ENCODE assay signal across 8 cellular contexts in genomic region chr4:112099701-112100289, GRCh38. TPM values are rescaled to one million over a fixed set of nuclear protein-coding genes. Genes with fewer than 3 reads are reported as not detected.
DNase-seq lines count a peak whose midpoint lies in the region; ATAC-seq and TF ChIP-seq lines count a peak whose summit lies in the region.

No MANE protein-coding gene starts in this region.

- WGBS in endodermal cell (ENCODE audit: insufficient coverage in 1 of 2, insufficient read length in 1 of 2), 2 experiments, result 8 to 24% methylated on average over 3 to 5 of the region's 5 CpGs

- H3K27ac Mint-ChIP-seq in endodermal cell, result no peak overlapping the region

- ATAC-seq in GM21390 (IDR thresholded peaks at IDR 0.05; ENCODE audit: unreplicated experiment), result peak; percentile 73

- intact Hi-C loops in PC-9 (cut with micrococcal nuclease; ENCODE audit: unreplicated experiment), result loop anchor here (1.0 to 10.0 kb wide), 5 partner anchors 90 to 655 kb away; no protein-coding TSS in a partner anchor

- no peaks in the 10 kb centered on the region for H3K9me3 Mint-ChIP-seq in endodermal cell

- H3K36me3 Mint-ChIP-seq in endodermal cell (ENCODE audit: low read depth), result no peaks in the 10 kb centered on the region

- no peaks in the 10 kb centered on the region for H3K79me2 ChIP-seq in PC-9 (ENCODE audit: low read depth)

- H3K9ac ChIP-seq in endodermal cell (ENCODE audit: extremely low read depth, low read length, poor library complexity, severe bottlenecking), result no peak overlapping the region

- BruUV-seq in PC-9 (replicated peaks; lab: Mats Ljungman, UMichigan), result no TSS peak

- no peaks in the 10 kb centered on the region; the same call in 1 of the 2 replicates for H3K9me2 ChIP-seq in PC-9 (ENCODE audit: insufficient read depth)

- H3K9me3 ChIP-seq in PC-9 (ENCODE audit: insufficient read depth, low read depth), result no peaks in the 10 kb centered on the region
- H3K9me3 ChIP-seq in endodermal cell (ENCODE audit: control insufficient read depth, low read length), result no peaks in the 10 kb centered on the region

- H3K36me3 ChIP-seq in PC-9 (ENCODE audit: low read depth), result no peaks in the 10 kb centered on the region
- H3K36me3 ChIP-seq in endodermal cell (ENCODE audit: control insufficient read depth, insufficient read depth, low read length), result no peaks in the 10 kb centered on the region

- DNase-seq in EH (ENCODE audit: low read depth) (peak; percentile 67), HS-27A (ENCODE audit: low read depth) (peak; percentile 43), PC-9 (peak in 1 of 2 experiments; percentile 63), endodermal cell (peak; percentile 46), midbrain (lab: John Stamatoyannopoulos, UW) (peak; percentile 56)
- no peak for DNase-seq in activated CD4-positive, CD25-positive, alpha-beta regulatory T cell (lab: John Stamatoyannopoulos, UW)
- DNase-seq in activated CD4-positive, alpha-beta T cell treated with anti-CD3 and anti-CD28 coated beads, Interleukin-2, amount 50 U/mL, for 4 hours, result no peak

- peak overlapping the region; percentile 59; the same call in 1 of the 2 replicates for H2AFZ ChIP-seq in PC-9

- CTCF ChIA-PET in PC-9 (lab: Charles Lee), result interaction anchor here (0.7 to 1.5 kb wide), 6 partner anchors 16 to 134 kb away, joined by 3 to 5 read pairs (median 4); no protein-coding TSS in a partner anchor

- H3K27ac ChIP-seq in PC-9, result no peak overlapping the region
- no peak overlapping the region for H3K27ac ChIP-seq in endodermal cell (ENCODE audit: low read depth, low read length)

- H3K4me1 ChIP-seq in PC-9 (replicated peaks; ENCODE audit: insufficient read depth) (peaks cover 5% of the 10 kb centered on the region; the same call in 1 of the 2 replicates), endodermal cell (ENCODE audit: control insufficient read depth, insufficient read depth, low read length) (no peaks in the 10 kb centered on the region)

- TF ChIP-seq CTCF in PC-9 (conservative IDR thresholded peaks at IDR 0.05), result peak; percentile 87
- TF ChIP-seq CTCF in endodermal cell (conservative IDR thresholded peaks at IDR 0.05), result peak; percentile 88

- peaks cover 8% of the 10 kb centered on the region for H3K4me1 Mint-ChIP-seq in endodermal cell

- POLR2A ChIA-PET in PC-9 (lab: Charles Lee; ENCODE audit: unreplicated experiment), result interaction anchor here (0.7 kb wide), 1 partner anchor 87 kb away, joined by 3 read pairs; no protein-coding TSS in a partner anchor

- H3K4me3 ChIP-seq in PC-9 (no peak overlapping the region), endodermal cell (ENCODE audit: low read length) (no peak overlapping the region)

- no peaks in the 10 kb centered on the region for H3F3A ChIP-seq in PC-9 (ENCODE audit: insufficient read depth, low read depth)

- no peak overlapping the region for H3K4me3 Mint-ChIP-seq in endodermal cell

- H3K27me3 Mint-ChIP-seq in endodermal cell (ENCODE audit: insufficient read depth), result no peaks in the 10 kb centered on the region

- no peaks in the 10 kb centered on the region for H4K20me1 ChIP-seq in PC-9 (ENCODE audit: insufficient read depth)

- peak overlapping the region; percentile 11; the same call in 1 of the 2 replicates for H3K4me2 ChIP-seq in PC-9

- H3K27me3 ChIP-seq in PC-9 (ENCODE audit: insufficient read depth, low read depth) (no peaks in the 10 kb centered on the region), endodermal cell (ENCODE audit: control insufficient read depth, insufficient read depth, low read length, poor library complexity, severe bottlenecking) (no peaks in the 10 kb centered on the region)

RNA-seq across cellular contexts. Expression of gene FAM241A, which starts 45.5 kb away (rescaled TPM):
- 0.78 and 1.4 TPM in 2 replicates for total RNA-seq in PC-9 (2021)
- total RNA-seq in endodermal cell, result under 1 TPM; 0.13 to 0.18 TPM
- 0.43 TPM for polyA plus RNA-seq in endodermal cell (2013, experiment 1 of 2)
- 0.41 TPM for polyA plus RNA-seq in endodermal cell (2013, experiment 2 of 2)

Comparison
In these comparisons a context has a peak if more than half of its experiments do, and no peak if none do; other contexts are left out.
1. DNase-seq: peak in EH (single experiment), HS-27A (single experiment), endodermal cell (single experiment) and midbrain (single experiment); none in activated CD4-positive, CD25-positive, alpha-beta regulatory T cell (0 of 4) and activated CD4-positive, alpha-beta T cell treated with anti-CD3 and anti-CD28 coated beads, Interleukin-2, amount 50 U/mL, for 4 hours (0 of 2).